In genomic region chr20:32649697-32650471, GRCh38 we compare ENCODE assay signal across 1 cellular context.
A peak's percentile ranks its signal among the peaks of the same experiment; 100 is the strongest.
TF ChIP-seq lines count a peak whose summit lies in the region.

No MANE protein-coding gene starts in this region.

TF ChIP-seq in K562, 482 proteins besides CTCF, POLR2A, EP300 and RAD21 (continued from another document):
- TF ChIP-seq ZNF175 (CRISPR knock-in tag; IDR thresholded peaks at IDR 0.05; ENCODE audit: low read depth) (peak; percentile 75; the same call in 1 of the 2 replicates), MECOM (CRISPR knock-in tag; IDR thresholded peaks at IDR 0.05) (peak; percentile 48; the same call in 1 of the 2 replicates), ZNF584 (CRISPR knock-in tag; IDR thresholded peaks at IDR 0.05; ENCODE audit: low read depth) (0 out of 2 replicates have a peak, but pooled peaks have one; percentile 45), SP1 (CRISPR knock-in tag; IDR thresholded peaks at IDR 0.05) (no peak), GATAD2A (IDR thresholded peaks at IDR 0.05) (peak; percentile 78; the same call in 1 of the 2 replicates), ZNF311 (CRISPR knock-in tag; IDR thresholded peaks at IDR 0.05) (peak; percentile 64; the same call in 1 of the 2 replicates), ZNF121 (CRISPR knock-in tag; conservative IDR thresholded peaks at IDR 0.05) (peak; percentile 77), ETV1 (tag; conservative IDR thresholded peaks at IDR 0.05; ENCODE audit: low read depth) (0 out of 2 replicates have a peak, but pooled peaks have one; percentile 25), CXXC5 (CRISPR knock-in tag; IDR thresholded peaks at IDR 0.05) (peak; percentile 10; the same call in 1 of the 2 replicates), RUNX1 (IDR thresholded peaks at IDR 0.05; ENCODE audit: low read depth) (no peak), ZNF24 (IDR thresholded peaks at IDR 0.05) (no peak), ZNF408 (CRISPR knock-in tag; IDR thresholded peaks at IDR 0.05; ENCODE audit: low read depth) (no peak), TAF7 (tag; IDR thresholded peaks at IDR 0.05) (no peak), ESRRB (CRISPR knock-in tag; IDR thresholded peaks at IDR 0.05; ENCODE audit: borderline replicate concordance) (no peak), GABPA (tag; conservative IDR thresholded peaks at IDR 0.05; ENCODE audit: low read depth) (peak; percentile 42; the same call in 1 of the 2 replicates), ETV5 (CRISPR knock-in tag; IDR thresholded peaks at IDR 0.05; ENCODE audit: low read depth) (peak; percentile 68; the same call in 1 of the 2 replicates), E2F4 (CRISPR knock-in tag; IDR thresholded peaks at IDR 0.05; ENCODE audit: low read depth) (no peak), ZNF695 (CRISPR knock-in tag; IDR thresholded peaks at IDR 0.05) (0 out of 2 replicates have a peak, but pooled peaks have one; percentile 21), POLR2G (IDR thresholded peaks at IDR 0.05; ENCODE audit: low read depth, low read length) (peak; percentile 25; the same call in 1 of the 2 replicates), ZBTB17 (CRISPR knock-in tag; IDR thresholded peaks at IDR 0.05) (peak; percentile 29; the same call in 1 of the 2 replicates), TSC22D4 (tag; IDR thresholded peaks at IDR 0.05) (no peak), RREB1 (CRISPR knock-in tag; IDR thresholded peaks at IDR 0.05) (0 out of 2 replicates have a peak, but pooled peaks have one; percentile 50), DMBX1 (CRISPR knock-in tag; IDR thresholded peaks at IDR 0.05; ENCODE audit: borderline replicate concordance) (peak; percentile 66; the same call in 1 of the 2 replicates), RBFOX2 (IDR thresholded peaks at IDR 0.05; ENCODE audit: low read depth, low read length) (peak; percentile 28; the same call in 1 of the 2 replicates), CBFA2T2 (conservative IDR thresholded peaks at IDR 0.05) (no peak)
- TF ChIP-seq, protein P1, sequence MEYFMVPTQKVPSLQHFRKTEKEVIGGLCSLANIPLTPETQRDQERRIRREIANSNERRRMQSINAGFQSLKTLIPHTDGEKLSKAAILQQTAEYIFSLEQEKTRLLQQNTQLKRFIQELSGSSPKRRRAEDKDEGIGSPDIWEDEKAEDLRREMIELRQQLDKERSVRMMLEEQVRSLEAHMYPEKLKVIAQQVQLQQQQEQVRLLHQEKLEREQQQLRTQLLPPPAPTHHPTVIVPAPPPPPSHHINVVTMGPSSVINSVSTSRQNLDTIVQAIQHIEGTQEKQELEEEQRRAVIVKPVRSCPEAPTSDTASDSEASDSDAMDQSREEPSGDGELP (CRISPR knock-in tag; IDR thresholded peaks at IDR 0.05; ENCODE audit: borderline replicate concordance): peak; percentile 30; the same call in 1 of the 2 replicates
- TF ChIP-seq, protein P2, sequence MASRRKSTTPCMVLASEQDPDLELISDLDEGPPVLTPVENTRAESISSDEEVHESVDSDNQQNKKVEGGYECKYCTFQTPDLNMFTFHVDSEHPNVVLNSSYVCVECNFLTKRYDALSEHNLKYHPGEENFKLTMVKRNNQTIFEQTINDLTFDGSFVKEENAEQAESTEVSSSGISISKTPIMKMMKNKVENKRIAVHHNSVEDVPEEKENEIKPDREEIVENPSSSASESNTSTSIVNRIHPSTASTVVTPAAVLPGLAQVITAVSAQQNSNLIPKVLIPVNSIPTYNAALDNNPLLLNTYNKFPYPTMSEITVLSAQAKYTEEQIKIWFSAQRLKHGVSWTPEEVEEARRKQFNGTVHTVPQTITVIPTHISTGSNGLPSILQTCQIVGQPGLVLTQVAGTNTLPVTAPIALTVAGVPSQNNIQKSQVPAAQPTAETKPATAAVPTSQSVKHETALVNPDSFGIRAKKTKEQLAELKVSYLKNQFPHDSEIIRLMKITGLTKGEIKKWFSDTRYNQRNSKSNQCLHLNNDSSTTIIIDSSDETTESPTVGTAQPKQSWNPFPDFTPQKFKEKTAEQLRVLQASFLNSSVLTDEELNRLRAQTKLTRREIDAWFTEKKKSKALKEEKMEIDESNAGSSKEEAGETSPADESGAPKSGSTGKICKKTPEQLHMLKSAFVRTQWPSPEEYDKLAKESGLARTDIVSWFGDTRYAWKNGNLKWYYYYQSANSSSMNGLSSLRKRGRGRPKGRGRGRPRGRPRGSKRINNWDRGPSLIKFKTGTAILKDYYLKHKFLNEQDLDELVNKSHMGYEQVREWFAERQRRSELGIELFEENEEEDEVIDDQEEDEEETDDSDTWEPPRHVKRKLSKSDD (conservative IDR thresholded peaks at IDR 0.05; ENCODE audit: low read length): no peak
- TF ChIP-seq, protein P3, sequence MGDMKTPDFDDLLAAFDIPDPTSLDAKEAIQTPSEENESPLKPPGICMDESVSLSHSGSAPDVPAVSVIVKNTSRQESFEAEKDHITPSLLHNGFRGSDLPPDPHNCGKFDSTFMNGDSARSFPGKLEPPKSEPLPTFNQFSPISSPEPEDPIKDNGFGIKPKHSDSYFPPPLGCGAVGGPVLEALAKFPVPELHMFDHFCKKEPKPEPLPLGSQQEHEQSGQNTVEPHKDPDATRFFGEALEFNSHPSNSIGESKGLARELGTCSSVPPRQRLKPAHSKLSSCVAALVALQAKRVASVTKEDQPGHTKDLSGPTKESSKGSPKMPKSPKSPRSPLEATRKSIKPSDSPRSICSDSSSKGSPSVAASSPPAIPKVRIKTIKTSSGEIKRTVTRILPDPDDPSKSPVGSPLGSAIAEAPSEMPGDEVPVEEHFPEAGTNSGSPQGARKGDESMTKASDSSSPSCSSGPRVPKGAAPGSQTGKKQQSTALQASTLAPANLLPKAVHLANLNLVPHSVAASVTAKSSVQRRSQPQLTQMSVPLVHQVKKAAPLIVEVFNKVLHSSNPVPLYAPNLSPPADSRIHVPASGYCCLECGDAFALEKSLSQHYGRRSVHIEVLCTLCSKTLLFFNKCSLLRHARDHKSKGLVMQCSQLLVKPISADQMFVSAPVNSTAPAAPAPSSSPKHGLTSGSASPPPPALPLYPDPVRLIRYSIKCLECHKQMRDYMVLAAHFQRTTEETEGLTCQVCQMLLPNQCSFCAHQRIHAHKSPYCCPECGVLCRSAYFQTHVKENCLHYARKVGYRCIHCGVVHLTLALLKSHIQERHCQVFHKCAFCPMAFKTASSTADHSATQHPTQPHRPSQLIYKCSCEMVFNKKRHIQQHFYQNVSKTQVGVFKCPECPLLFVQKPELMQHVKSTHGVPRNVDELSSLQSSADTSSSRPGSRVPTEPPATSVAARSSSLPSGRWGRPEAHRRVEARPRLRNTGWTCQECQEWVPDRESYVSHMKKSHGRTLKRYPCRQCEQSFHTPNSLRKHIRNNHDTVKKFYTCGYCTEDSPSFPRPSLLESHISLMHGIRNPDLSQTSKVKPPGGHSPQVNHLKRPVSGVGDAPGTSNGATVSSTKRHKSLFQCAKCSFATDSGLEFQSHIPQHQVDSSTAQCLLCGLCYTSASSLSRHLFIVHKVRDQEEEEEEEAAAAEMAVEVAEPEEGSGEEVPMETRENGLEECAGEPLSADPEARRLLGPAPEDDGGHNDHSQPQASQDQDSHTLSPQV (IDR thresholded peaks at IDR 0.05): peak; percentile 45
- TF ChIP-seq, protein P4, sequence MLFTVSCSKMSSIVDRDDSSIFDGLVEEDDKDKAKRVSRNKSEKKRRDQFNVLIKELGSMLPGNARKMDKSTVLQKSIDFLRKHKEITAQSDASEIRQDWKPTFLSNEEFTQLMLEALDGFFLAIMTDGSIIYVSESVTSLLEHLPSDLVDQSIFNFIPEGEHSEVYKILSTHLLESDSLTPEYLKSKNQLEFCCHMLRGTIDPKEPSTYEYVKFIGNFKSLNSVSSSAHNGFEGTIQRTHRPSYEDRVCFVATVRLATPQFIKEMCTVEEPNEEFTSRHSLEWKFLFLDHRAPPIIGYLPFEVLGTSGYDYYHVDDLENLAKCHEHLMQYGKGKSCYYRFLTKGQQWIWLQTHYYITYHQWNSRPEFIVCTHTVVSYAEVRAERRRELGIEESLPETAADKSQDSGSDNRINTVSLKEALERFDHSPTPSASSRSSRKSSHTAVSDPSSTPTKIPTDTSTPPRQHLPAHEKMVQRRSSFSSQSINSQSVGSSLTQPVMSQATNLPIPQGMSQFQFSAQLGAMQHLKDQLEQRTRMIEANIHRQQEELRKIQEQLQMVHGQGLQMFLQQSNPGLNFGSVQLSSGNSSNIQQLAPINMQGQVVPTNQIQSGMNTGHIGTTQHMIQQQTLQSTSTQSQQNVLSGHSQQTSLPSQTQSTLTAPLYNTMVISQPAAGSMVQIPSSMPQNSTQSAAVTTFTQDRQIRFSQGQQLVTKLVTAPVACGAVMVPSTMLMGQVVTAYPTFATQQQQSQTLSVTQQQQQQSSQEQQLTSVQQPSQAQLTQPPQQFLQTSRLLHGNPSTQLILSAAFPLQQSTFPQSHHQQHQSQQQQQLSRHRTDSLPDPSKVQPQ (CRISPR knock-in tag; IDR thresholded peaks at IDR 0.05; ENCODE audit: borderline replicate concordance): 0 out of 2 replicates have a peak, but pooled peaks have one; percentile 22
